18 cellular contexts compared by ENCODE assay signal in the genomic region with DNA sequence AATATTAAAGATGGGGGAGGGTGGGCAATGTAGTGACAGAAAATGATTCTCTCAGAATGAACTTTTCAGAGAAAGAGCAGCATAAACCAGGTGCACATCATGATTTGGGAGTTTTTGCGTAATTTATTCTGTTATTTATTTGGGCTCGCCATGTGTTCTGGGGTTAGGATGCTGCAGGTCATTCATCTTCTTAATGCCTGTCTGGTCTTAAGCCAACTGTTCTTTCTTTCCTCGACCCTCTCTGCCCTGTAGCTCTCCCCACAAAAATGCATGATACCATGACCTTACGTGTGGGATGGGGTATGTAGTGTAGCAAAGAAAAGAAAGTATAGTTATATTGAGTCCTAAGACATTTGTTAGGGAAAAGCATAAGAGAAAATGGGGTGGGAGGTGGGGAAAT. TPM values are rescaled to one million over a fixed set of nuclear protein-coding genes. Genes with fewer than 3 reads are reported as not detected.
A peak's percentile ranks its signal among the peaks of the same experiment; 100 is the strongest.
DNase-seq lines count a peak whose midpoint lies in the region; ATAC-seq and TF ChIP-seq lines count a peak whose summit lies in the region.
"Had no signal": no experiment of that assay in that cellular context is flagged by ENCODE, and none has a peak within 500 bp of the region (broad histone marks: within the 10 kb centered on the region; RNA-seq: fewer than 3 reads in every experiment).

No MANE protein-coding gene starts in this region.

- H3K14ac ChIP-seq in IMR-90 (replicated peaks; ENCODE audit: low read depth, low read length): 0 out of 2 replicates have a peak overlapping the region, but pooled peaks have one; percentile 55

- no peak overlapping the region for H2AK5ac ChIP-seq in IMR-90 (ENCODE audit: low read depth, low read length)

- H3K23ac ChIP-seq in IMR-90 (ENCODE audit: low read depth, low read length): no peak overlapping the region

- peaks cover 7% of the 10 kb centered on the region for H3F3A ChIP-seq in smooth muscle cell (ENCODE audit: low read depth)
- no peaks in the 10 kb centered on the region for H3F3A ChIP-seq in PC-3 (ENCODE audit: low read length, unreplicated experiment)

- H2BK15ac ChIP-seq in IMR-90 (ENCODE audit: low read depth, low read length): no peak overlapping the region

- dilution Hi-C loops in IMR-90 (cut with HindIII; ENCODE audit: low sequenced_read_pairs, unreplicated experiment): no loop called here

- peaks cover 25% of the 10 kb centered on the region for H3K36me3 ChIP-seq in IMR-90 (ENCODE audit: control insufficient read depth, insufficient read depth, low read length)
- peaks cover 5 to 20% (median 14%) of the 10 kb centered on the region in 4 donors for H3K36me3 ChIP-seq in liver (ENCODE audit: control insufficient read depth in 4 of 4, insufficient read depth in 3 of 4, low read depth in 1 of 4, low read length in 3 of 4)
- H3K36me3 ChIP-seq in skeletal muscle tissue (ENCODE audit: control insufficient read depth in 3 of 3, insufficient read depth in 3 of 3, low read length in 3 of 3): peaks cover 21 to 30% (median 25%) of the 10 kb centered on the region in 3 donors
- peaks cover 14% of the 10 kb centered on the region for H3K36me3 ChIP-seq in smooth muscle cell (ENCODE audit: low read depth)
- peaks cover 36% of the 10 kb centered on the region for H3K36me3 ChIP-seq in PC-3 (ENCODE audit: low read depth, low read length)

- peaks cover 3 to 4% of the 10 kb centered on the region in 2 experiments; a peak in 1 of 4 replicates for H3K79me1 ChIP-seq in IMR-90 (ENCODE audit: low read depth in 1 of 2, low read length in 2 of 2)

- DNase-seq in IMR-90 (peak; percentile 7), caudate nucleus (lab: John Stamatoyannopoulos, UW) (no peak), smooth muscle cell (lab: John Stamatoyannopoulos, UW; ENCODE audit: unreplicated experiment) (no peak), PC-3 (no peak)
- DNase-seq: DMS 273 treated with DMSO at 0.1 percent for 48 hours, Kasumi-1, MM.1S, NCI-H1092 treated with DMSO at 0.1 percent for 48 hours, NCI-H226, NCI-H526, SHP77 treated with DMSO at 0.1 percent for 48 hours had no signal

- H2BK20ac ChIP-seq in IMR-90 (ENCODE audit: low read depth, low read length): no peak overlapping the region

- H3K9me3 ChIP-seq in IMR-90 (ENCODE audit: control insufficient read depth, insufficient read depth, low read length): no peaks in the 10 kb centered on the region
- H3K9me3 ChIP-seq in liver (ENCODE audit: control insufficient read depth in 4 of 4, low read length in 3 of 4): no peaks in the 10 kb centered on the region
- no peaks in the 10 kb centered on the region for H3K9me3 ChIP-seq in skeletal muscle tissue (ENCODE audit: control insufficient read depth in 3 of 3, low read length in 3 of 3)
- H3K9me3 ChIP-seq in smooth muscle cell (replicated peaks; ENCODE audit: low read depth): no peaks in the 10 kb centered on the region
- no peaks in the 10 kb centered on the region for H3K9me3 ChIP-seq in PC-3 (ENCODE audit: low read length)
- H3K9me3 ChIP-seq: A549 had no signal

- H3K4me1 ChIP-seq in IMR-90 (ENCODE audit: control insufficient read depth, insufficient read depth, low read length) (peaks cover 9% of the 10 kb centered on the region), liver (ENCODE audit: control insufficient read depth in 4 of 4, insufficient read depth in 4 of 4, low read length in 3 of 4) (peaks cover 16 to 49% (median 41%) of the 10 kb centered on the region in 4 donors), skeletal muscle tissue (ENCODE audit: control insufficient read depth in 3 of 3, insufficient read depth in 3 of 3, low read length in 3 of 3) (peaks cover 39 to 53% (median 43%) of the 10 kb centered on the region in 3 donors), smooth muscle cell (ENCODE audit: low read depth) (peaks cover 4% of the 10 kb centered on the region), PC-3 (ENCODE audit: insufficient read depth, low read length) (peaks cover 10% of the 10 kb centered on the region)

- intact Hi-C loops in IMR-90 (cut with micrococcal nuclease) (no loop called here), PC-3 (cut with micrococcal nuclease) (no loop called here)

- ATAC-seq in IMR-90 (ENCODE audit: low read depth) (no peak), GM21390 (IDR thresholded peaks at IDR 0.05; ENCODE audit: unreplicated experiment) (no peak), PC-3 (no peak), HG02884 (IDR thresholded peaks at IDR 0.05; ENCODE audit: unreplicated experiment) (no peak)
- ATAC-seq: A549 had no signal

- no peak for TF ChIP-seq POLR2A in IMR-90 (IDR thresholded peaks at IDR 0.05; ENCODE audit: low read depth, low read length)

- no peak overlapping the region for H4K8ac ChIP-seq in IMR-90 (ENCODE audit: low read depth in 2 of 2, low read length in 2 of 2)

- H4K5ac ChIP-seq in IMR-90 (ENCODE audit: low read depth, low read length): no peak overlapping the region

- H2AK9ac ChIP-seq in IMR-90 (replicated peaks; ENCODE audit: low read depth, low read length, poor library complexity): no peak overlapping the region

- no peak overlapping the region for H2BK5ac ChIP-seq in IMR-90 (ENCODE audit: low read depth, low read length, poor library complexity, severe bottlenecking)

- H4K20me1 ChIP-seq in IMR-90 (ENCODE audit: insufficient read depth, low read length) (no peaks in the 10 kb centered on the region), smooth muscle cell (ENCODE audit: low read depth) (no peaks in the 10 kb centered on the region), PC-3 (ENCODE audit: low read length) (no peaks in the 10 kb centered on the region; the same call in 1 of the 2 replicates)

- in situ Hi-C loops in IMR-90 (cut with MboI; ENCODE audit: low sequenced_read_pairs): no loop called here

- no peak overlapping the region for H3K56ac ChIP-seq in IMR-90 (ENCODE audit: extremely low read depth, insufficient read depth, low read length)

- CTCF ChIA-PET in IMR-90 (lab: Yijun Ruan, JAX): interaction anchor here (1.6 kb wide), 1 partner anchor 86 kb away, joined by 3 read pairs; no protein-coding TSS in a partner anchor
- CTCF ChIA-PET in PC-3 (lab: Charles Lee): no interaction called here

- no CpG with 5 or more reads among the region's 4 CpGs for WGBS in IMR-90 (ENCODE audit: extremely low coverage in 2 of 2, insufficient read length in 1 of 2), 2 experiments
- WGBS in liver: 47% methylated on average over 4 of the region's 4 CpGs
- 62% methylated on average over 4 of the region's 4 CpGs for WGBS in smooth muscle cell (ENCODE audit: low lambda C conversion rate)

- no peak overlapping the region for H4K91ac ChIP-seq in IMR-90 (ENCODE audit: insufficient read depth, low read depth, low read length)

- H3K9me2 ChIP-seq in PC-3 (replicated peaks; ENCODE audit: low read length): no peaks in the 10 kb centered on the region

- no peak for TF ChIP-seq CTCF in IMR-90 (conservative IDR thresholded peaks at IDR 0.05; ENCODE audit: low read depth, low read length)
- no peak for TF ChIP-seq CTCF in liver (IDR thresholded peaks at IDR 0.05; ENCODE audit: low read depth, low read length, missing input control)
- no peak for TF ChIP-seq CTCF in smooth muscle cell (IDR thresholded peaks at IDR 0.05; ENCODE audit: borderline replicate concordance, insufficient read depth, poor library complexity, severe bottlenecking)
- TF ChIP-seq CTCF in PC-3 (conservative IDR thresholded peaks at IDR 0.05; ENCODE audit: low read depth, low read length): no peak

- BruUV-seq in IMR-90 (replicated peaks; lab: Mats Ljungman, UMichigan) (no TSS peak), PC-3 (replicated peaks; lab: Mats Ljungman, UMichigan) (no TSS peak)

- no peaks in the 10 kb centered on the region for H3K79me2 ChIP-seq in smooth muscle cell (ENCODE audit: low read depth)
- H3K79me2 ChIP-seq in PC-3 (ENCODE audit: low read length): no peaks in the 10 kb centered on the region

- no peak for TF ChIP-seq RAD21 in IMR-90 (IDR thresholded peaks at IDR 0.05; ENCODE audit: low read length)
- no peak for TF ChIP-seq RAD21 in liver (IDR thresholded peaks at IDR 0.05)

- no peak overlapping the region for H2BK120ac ChIP-seq in IMR-90 (ENCODE audit: low read depth, low read length)

- H3K18ac ChIP-seq in IMR-90 (ENCODE audit: low read depth, low read length): no peak overlapping the region

- H2AFZ ChIP-seq in IMR-90 (replicated peaks; ENCODE audit: low read length, poor library complexity) (no peak overlapping the region), smooth muscle cell (ENCODE audit: low read depth) (no peak overlapping the region), PC-3 (ENCODE audit: low read length) (no peak overlapping the region)

- no peak overlapping the region for H3K4ac ChIP-seq in IMR-90 (ENCODE audit: low read depth, low read length)

- no peak overlapping the region for H3K9ac ChIP-seq in IMR-90 (ENCODE audit: low read depth, low read length)
- H3K9ac ChIP-seq in liver (ENCODE audit: low read depth in 1 of 2, low read length in 2 of 2): no peak overlapping the region
- no peak overlapping the region for H3K9ac ChIP-seq in skeletal muscle tissue (ENCODE audit: low read depth in 1 of 3, low read length in 3 of 3)
- no peak overlapping the region for H3K9ac ChIP-seq in smooth muscle cell (ENCODE audit: low read depth)
- no peak overlapping the region for H3K9ac ChIP-seq in PC-3 (ENCODE audit: low read length)

- H3K4me3 ChIP-seq in IMR-90 (ENCODE audit: insufficient read depth, low read depth, low read length): no peak overlapping the region
- no peak overlapping the region for H3K4me3 ChIP-seq in liver (ENCODE audit: low read depth in 1 of 3, low read length in 3 of 3)
- H3K4me3 ChIP-seq in skeletal muscle tissue (ENCODE audit: low read length in 3 of 3): no peak overlapping the region
- no peak overlapping the region for H3K4me3 ChIP-seq in smooth muscle cell
- no peak overlapping the region for H3K4me3 ChIP-seq in PC-3 (ENCODE audit: low read length)
- H3K4me3 ChIP-seq: A549 had no signal

- H3K27me3 ChIP-seq in IMR-90 (ENCODE audit: control insufficient read depth, insufficient read depth, low read length) (no peaks in the 10 kb centered on the region), liver (ENCODE audit: control insufficient read depth in 4 of 4, insufficient read depth in 4 of 4, low read length in 3 of 4) (no peaks in the 10 kb centered on the region), skeletal muscle tissue (ENCODE audit: control insufficient read depth in 3 of 3, insufficient read depth in 3 of 3, low read length in 3 of 3) (no peaks in the 10 kb centered on the region), smooth muscle cell (ENCODE audit: low read depth) (no peaks in the 10 kb centered on the region), PC-3 (ENCODE audit: low read length) (no peaks in the 10 kb centered on the region)

- H3K27ac ChIP-seq in IMR-90 (ENCODE audit: insufficient read depth, low read length) (no peak overlapping the region), caudate nucleus (ENCODE audit: low read depth, low read length) (peak overlapping the region; percentile 11), liver (ENCODE audit: low read depth in 1 of 2, low read length in 2 of 2) (peak overlapping the region in 1 of 2 donors; percentile 68), skeletal muscle tissue (ENCODE audit: low read depth, low read length) (peak overlapping the region; percentile 69), smooth muscle cell (ENCODE audit: low read depth) (no peak overlapping the region), PC-3 (ENCODE audit: low read length) (no peak overlapping the region)
- H3K27ac ChIP-seq: A549, C4-2B had no signal

- POLR2A ChIA-PET in IMR-90 (lab: Charles Lee; ENCODE audit: unreplicated experiment) (no interaction called here), PC-3 (lab: Charles Lee; ENCODE audit: unreplicated experiment) (no interaction called here)

- peaks cover 9% of the 10 kb centered on the region for H3K9me1 ChIP-seq in IMR-90 (ENCODE audit: insufficient read depth, low read length)

- H3K4me2 ChIP-seq in IMR-90 (ENCODE audit: low read depth, low read length) (no peak overlapping the region), smooth muscle cell (no peak overlapping the region), PC-3 (ENCODE audit: low read length) (no peak overlapping the region)
- H3K4me2 ChIP-seq: A549 had no signal

RNA-seq across cellular contexts. Expression of a gene that starts 12.3 kb away (rescaled TPM):
- total RNA-seq in IMR-90 (2012; rRNA removed): 10.9 and 12.2 TPM in 2 replicates
- 20.4 and 21.8 TPM in 2 replicates for polyA plus RNA-seq in IMR-90 (2012; rRNA removed)
- polyA plus RNA-seq in IMR-90 (2012; cell fraction: cytosol; rRNA removed): 16.2 and 18.1 TPM in 2 replicates
- 16.1 and 19.7 TPM in 2 replicates for polyA plus RNA-seq in IMR-90 (2012; cell fraction: nucleus; rRNA removed; ENCODE audit: low replicate concordance)
- total RNA-seq in liver: 10 to 100 TPM; 16.5 to 20.8 TPM
- polyA plus RNA-seq in liver: 10 to 100 TPM; 10.9 to 20.7 TPM
- total RNA-seq in skeletal muscle tissue: 21.4 TPM
- 8.6 and 10.2 TPM in 2 replicates for total RNA-seq in smooth muscle cell
- 20.9 and 23.1 TPM in 2 replicates for polyA plus RNA-seq in smooth muscle cell
- total RNA-seq in PC-3 (2014; rRNA removed): 56.2 and 61.6 TPM in 2 replicates

RNA-seq across cellular contexts. Expression of a gene that starts 33.0 kb away (rescaled TPM):
- 17.2 and 20.1 TPM in 2 replicates for total RNA-seq in IMR-90 (2012; rRNA removed)
- polyA plus RNA-seq in IMR-90 (2012; rRNA removed): 230 and 264 TPM in 2 replicates
- polyA plus RNA-seq in IMR-90 (2012; cell fraction: cytosol; rRNA removed): 156 and 270 TPM in 2 replicates
- polyA plus RNA-seq in IMR-90 (2012; cell fraction: nucleus; rRNA removed; ENCODE audit: low replicate concordance): 174 and 251 TPM in 2 replicates
- total RNA-seq in liver: 1 to 10 TPM; 5.1 to 8.1 TPM
- polyA plus RNA-seq in liver: 10 to 100 TPM; 17.0 to 22.5 TPM
- total RNA-seq in skeletal muscle tissue: 0.52 TPM
- 14.6 and 19.0 TPM in 2 replicates for total RNA-seq in smooth muscle cell
- 32.0 and 36.1 TPM in 2 replicates for polyA plus RNA-seq in smooth muscle cell
- total RNA-seq in PC-3 (2014; rRNA removed): 2.3 and 3.7 TPM in 2 replicates

RNA-seq across cellular contexts. Expression of a gene that starts 40.7 kb away (rescaled TPM):
- not detected in 2 replicates for total RNA-seq in IMR-90 (2012; rRNA removed)
- 0.26 TPM in 1 of 2 replicates, not detected in the other for polyA plus RNA-seq in IMR-90 (2012; rRNA removed)
- 0.12 TPM in 1 of 2 replicates, not detected in the other for polyA plus RNA-seq in IMR-90 (2012; cell fraction: cytosol; rRNA removed)
- polyA plus RNA-seq in IMR-90 (2012; cell fraction: nucleus; rRNA removed; ENCODE audit: low replicate concordance): not detected in 2 replicates
- not detected for total RNA-seq in liver
- polyA plus RNA-seq in liver: not detected
- total RNA-seq in skeletal muscle tissue: not detected
- not detected in 2 replicates for total RNA-seq in smooth muscle cell
- 0.62 and 1.2 TPM in 2 replicates for polyA plus RNA-seq in smooth muscle cell
- 0.73 TPM in 1 of 2 replicates, not detected in the other for total RNA-seq in PC-3 (2014; rRNA removed)
- total RNA-seq: RPMI7951 had no signal

Comparison
In these comparisons a context has a peak if more than half of its experiments do, and no peak if none do; other contexts are left out.
1. H3K27ac ChIP-seq: peak in caudate nucleus (single experiment) and skeletal muscle tissue (single experiment); none in IMR-90 (single experiment), smooth muscle cell (single experiment) and PC-3 (single experiment).